In the genomic region with DNA sequence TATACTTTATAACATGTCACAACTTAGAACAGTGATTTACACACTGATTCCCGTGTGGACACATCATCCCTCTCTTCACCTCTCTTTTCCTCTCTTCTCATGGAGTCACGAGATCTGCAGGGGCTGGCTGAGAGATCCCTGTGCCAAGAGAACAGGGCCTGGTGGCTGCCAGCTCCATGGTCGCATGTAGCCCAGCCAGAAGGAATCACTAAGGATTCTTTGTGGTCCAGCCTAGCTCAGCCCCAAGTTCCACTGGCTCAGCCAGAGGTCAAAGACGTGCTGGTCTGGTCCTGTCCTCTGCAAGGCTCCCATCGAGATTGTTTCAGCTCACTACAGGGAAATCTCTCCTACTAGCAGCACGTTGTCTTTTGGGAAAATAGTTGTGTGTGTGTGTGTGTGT, we compare ENCODE assay signal across 22 cellular contexts.
A peak's percentile ranks its signal among the peaks of the same experiment; 100 is the strongest.
DNase-seq lines count a peak whose midpoint lies in the region; ATAC-seq and TF ChIP-seq lines count a peak whose summit lies in the region.
"Had no signal": no experiment of that assay in that cellular context is flagged by ENCODE, and none has a peak within 500 bp of the region (broad histone marks: within the 10 kb centered on the region; RNA-seq: fewer than 3 reads in every experiment).

No MANE protein-coding gene starts in this region.

- no peak for TF ChIP-seq CTCF in WTC11 (IDR thresholded peaks at IDR 0.05)
- no peak for TF ChIP-seq CTCF in mesothelial cell of epicardium (IDR thresholded peaks at IDR 0.05; ENCODE audit: unreplicated experiment)
- no peak for TF ChIP-seq CTCF in type B pancreatic cell (conservative IDR thresholded peaks at IDR 0.05)
- no peak for TF ChIP-seq CTCF in OCI-LY7 (conservative IDR thresholded peaks at IDR 0.05; ENCODE audit: low read length)

- H3K9me2 ChIP-seq in OCI-LY7 (ENCODE audit: insufficient read depth, low read length) = no peaks in the 10 kb centered on the region

- H3K27ac Mint-ChIP-seq in WTC11 (peak overlapping the region; percentile 30; the same call in 1 of the 2 replicates), mesothelial cell of epicardium (peak overlapping the region; percentile 7), type B pancreatic cell (peak overlapping the region; percentile 48)

- no peaks in the 10 kb centered on the region for H3K4me1 Mint-ChIP-seq in WTC11
- H3K4me1 Mint-ChIP-seq in mesothelial cell of epicardium = no peaks in the 10 kb centered on the region
- no peaks in the 10 kb centered on the region for H3K4me1 Mint-ChIP-seq in type B pancreatic cell (ENCODE audit: unreplicated experiment)
- H3K4me1 Mint-ChIP-seq: CD4-positive, CD25-positive, alpha-beta regulatory T cell had no signal

- H3K36me3 Mint-ChIP-seq in WTC11 = peaks cover 83% of the 10 kb centered on the region
- peaks cover 42% of the 10 kb centered on the region for H3K36me3 Mint-ChIP-seq in mesothelial cell of epicardium
- H3K36me3 Mint-ChIP-seq in type B pancreatic cell = peaks cover 26% of the 10 kb centered on the region
- H3K36me3 Mint-ChIP-seq: CD4-positive, CD25-positive, alpha-beta regulatory T cell had no signal

- CTCF ChIA-PET in WTC11 (lab: Charles Lee) = no interaction called here
- CTCF ChIA-PET in OCI-LY7 (lab: Charles Lee; ENCODE audit: unreplicated experiment) = no interaction called here

- no peak overlapping the region for H3K27ac ChIP-seq in OCI-LY7 (ENCODE audit: low read depth, low read length, poor library complexity, severe bottlenecking)
- H3K27ac ChIP-seq: KMS-11, Peyer's patch, SJSA1 had no signal

- no peaks in the 10 kb centered on the region for H3K79me2 ChIP-seq in OCI-LY7 (ENCODE audit: insufficient read depth, low read depth, low read length)

- ATAC-seq in WTC11 (no peak), GM19035 (IDR thresholded peaks at IDR 0.05; ENCODE audit: unreplicated experiment) (no peak)

- no peaks in the 10 kb centered on the region for H4K20me1 ChIP-seq in OCI-LY7 (ENCODE audit: insufficient read depth, low read length)

- no peaks in the 10 kb centered on the region for H3K9me3 Mint-ChIP-seq in WTC11
- H3K9me3 Mint-ChIP-seq in mesothelial cell of epicardium = no peaks in the 10 kb centered on the region
- no peaks in the 10 kb centered on the region for H3K9me3 Mint-ChIP-seq in type B pancreatic cell

- intact Hi-C loops in OCI-LY7 (cut with micrococcal nuclease; ENCODE audit: unreplicated experiment) = no loop called here

- H3K4me3 Mint-ChIP-seq in WTC11 = no peak overlapping the region
- H3K4me3 Mint-ChIP-seq in mesothelial cell of epicardium = no peak overlapping the region
- H3K4me3 Mint-ChIP-seq in type B pancreatic cell = no peak overlapping the region
- H3K4me3 Mint-ChIP-seq: CD4-positive, CD25-positive, alpha-beta regulatory T cell had no signal

- no peak overlapping the region for H3K4me2 ChIP-seq in OCI-LY7 (ENCODE audit: low read length)
- H3K4me2 ChIP-seq: KMS-11 had no signal

- POLR2A ChIA-PET in WTC11 (lab: Charles Lee) (no interaction called here), OCI-LY7 (lab: Charles Lee) (interaction anchor here (0.5 kb wide), 1 partner anchor 349 kb away, joined by 3 read pairs; no protein-coding TSS in a partner anchor)

- BruUV-seq in OCI-LY7 (replicated peaks; lab: Mats Ljungman, UMichigan) = no TSS peak

- no peak overlapping the region for H2AFZ ChIP-seq in OCI-LY7 (ENCODE audit: low read length)

- H3K36me3 ChIP-seq in OCI-LY7 (ENCODE audit: insufficient read depth, low read length) = peaks cover 40% of the 10 kb centered on the region
- H3K36me3 ChIP-seq: Peyer's patch had no signal

- no peaks in the 10 kb centered on the region for H3K4me1 ChIP-seq in OCI-LY7 (ENCODE audit: insufficient read depth, low read length, poor library complexity, severe bottlenecking)
- H3K4me1 ChIP-seq: Peyer's patch, SJSA1 had no signal

- no peak overlapping the region for H3K4me3 ChIP-seq in OCI-LY7 (ENCODE audit: low read depth, low read length, poor library complexity, severe bottlenecking)
- H3K4me3 ChIP-seq: Peyer's patch, SJSA1 had no signal

- DNase-seq in WTC11 (ENCODE audit: low spot score) (no peak), cerebellum (ENCODE audit: low spot score) (peak; percentile 46), mesothelial cell of epicardium (ENCODE audit: low spot score in 2 of 2, unreplicated experiment in 2 of 2) (no peak), type B pancreatic cell (ENCODE audit: extremely low spot score, unreplicated experiment) (no peak), NCI-H774 (lab: John Stamatoyannopoulos, UW) (no peak), OCI-LY7 (ENCODE audit: low spot score) (no peak), NCI-H2171 (lab: John Stamatoyannopoulos, UW) (no peak)
- DNase-seq: CD4-positive, CD25-positive, alpha-beta regulatory T cell; COR-L47; DMS79; GOT3; IMR-90; NCI-H1105; NCI-H146; NCI-H2029; NCI-H345; NCI-H524; NCI-H82; Peyer's patch had no signal

- H3K27me3 Mint-ChIP-seq in WTC11 (ENCODE audit: low read depth) (no peaks in the 10 kb centered on the region), mesothelial cell of epicardium (ENCODE audit: low read depth) (no peaks in the 10 kb centered on the region), type B pancreatic cell (no peaks in the 10 kb centered on the region)
- H3K27me3 Mint-ChIP-seq: CD4-positive, CD25-positive, alpha-beta regulatory T cell had no signal

- no peaks in the 10 kb centered on the region for H3K9me3 ChIP-seq in OCI-LY7 (ENCODE audit: low read length)
- H3K9me3 ChIP-seq: Peyer's patch, SJSA1 had no signal

TF ChIP-seq in WTC11, 78 proteins besides CTCF, POLR2A, EP300 and RAD21:
- TF ChIP-seq EMX1 (CRISPR knock-in tag; IDR thresholded peaks at IDR 0.05) (no peak), ATF1 (CRISPR knock-in tag; IDR thresholded peaks at IDR 0.05) (no peak), ZNF317 (CRISPR knock-in tag; IDR thresholded peaks at IDR 0.05; ENCODE audit: borderline replicate concordance, low read depth) (no peak), ZNF219 (CRISPR knock-in tag; IDR thresholded peaks at IDR 0.05; ENCODE audit: borderline replicate concordance) (no peak), ETV6 (CRISPR knock-in tag; IDR thresholded peaks at IDR 0.05) (no peak), NR3C1 (CRISPR knock-in tag; conservative IDR thresholded peaks at IDR 0.05; ENCODE audit: low read depth) (no peak), TEAD1 (CRISPR knock-in tag; IDR thresholded peaks at IDR 0.05) (no peak), MXD4 (CRISPR knock-in tag; IDR thresholded peaks at IDR 0.05; ENCODE audit: borderline replicate concordance) (no peak)
- TF ChIP-seq, protein P1, sequence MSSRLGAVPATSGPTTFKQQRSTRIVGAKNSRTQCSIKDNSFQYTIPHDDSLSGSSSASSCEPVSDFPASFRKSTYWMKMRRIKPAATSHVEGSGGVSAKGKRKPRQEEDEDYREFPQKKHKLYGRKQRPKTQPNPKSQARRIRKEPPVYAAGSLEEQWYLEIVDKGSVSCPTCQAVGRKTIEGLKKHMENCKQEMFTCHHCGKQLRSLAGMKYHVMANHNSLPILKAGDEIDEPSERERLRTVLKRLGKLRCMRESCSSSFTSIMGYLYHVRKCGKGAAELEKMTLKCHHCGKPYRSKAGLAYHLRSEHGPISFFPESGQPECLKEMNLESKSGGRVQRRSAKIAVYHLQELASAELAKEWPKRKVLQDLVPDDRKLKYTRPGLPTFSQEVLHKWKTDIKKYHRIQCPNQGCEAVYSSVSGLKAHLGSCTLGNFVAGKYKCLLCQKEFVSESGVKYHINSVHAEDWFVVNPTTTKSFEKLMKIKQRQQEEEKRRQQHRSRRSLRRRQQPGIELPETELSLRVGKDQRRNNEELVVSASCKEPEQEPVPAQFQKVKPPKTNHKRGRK (CRISPR knock-in tag; IDR thresholded peaks at IDR 0.05; ENCODE audit: borderline replicate concordance) = no peak
- TF ChIP-seq, protein P2, sequence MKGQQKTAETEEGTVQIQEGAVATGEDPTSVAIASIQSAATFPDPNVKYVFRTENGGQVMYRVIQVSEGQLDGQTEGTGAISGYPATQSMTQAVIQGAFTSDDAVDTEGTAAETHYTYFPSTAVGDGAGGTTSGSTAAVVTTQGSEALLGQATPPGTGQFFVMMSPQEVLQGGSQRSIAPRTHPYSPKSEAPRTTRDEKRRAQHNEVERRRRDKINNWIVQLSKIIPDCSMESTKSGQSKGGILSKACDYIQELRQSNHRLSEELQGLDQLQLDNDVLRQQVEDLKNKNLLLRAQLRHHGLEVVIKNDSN (CRISPR knock-in tag; IDR thresholded peaks at IDR 0.05) = no peak
- TF ChIP-seq, protein P3, sequence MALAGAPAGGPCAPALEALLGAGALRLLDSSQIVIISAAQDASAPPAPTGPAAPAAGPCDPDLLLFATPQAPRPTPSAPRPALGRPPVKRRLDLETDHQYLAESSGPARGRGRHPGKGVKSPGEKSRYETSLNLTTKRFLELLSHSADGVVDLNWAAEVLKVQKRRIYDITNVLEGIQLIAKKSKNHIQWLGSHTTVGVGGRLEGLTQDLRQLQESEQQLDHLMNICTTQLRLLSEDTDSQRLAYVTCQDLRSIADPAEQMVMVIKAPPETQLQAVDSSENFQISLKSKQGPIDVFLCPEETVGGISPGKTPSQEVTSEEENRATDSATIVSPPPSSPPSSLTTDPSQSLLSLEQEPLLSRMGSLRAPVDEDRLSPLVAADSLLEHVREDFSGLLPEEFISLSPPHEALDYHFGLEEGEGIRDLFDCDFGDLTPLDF (CRISPR knock-in tag; IDR thresholded peaks at IDR 0.05) = no peak
- TF ChIP-seq, protein P4, sequence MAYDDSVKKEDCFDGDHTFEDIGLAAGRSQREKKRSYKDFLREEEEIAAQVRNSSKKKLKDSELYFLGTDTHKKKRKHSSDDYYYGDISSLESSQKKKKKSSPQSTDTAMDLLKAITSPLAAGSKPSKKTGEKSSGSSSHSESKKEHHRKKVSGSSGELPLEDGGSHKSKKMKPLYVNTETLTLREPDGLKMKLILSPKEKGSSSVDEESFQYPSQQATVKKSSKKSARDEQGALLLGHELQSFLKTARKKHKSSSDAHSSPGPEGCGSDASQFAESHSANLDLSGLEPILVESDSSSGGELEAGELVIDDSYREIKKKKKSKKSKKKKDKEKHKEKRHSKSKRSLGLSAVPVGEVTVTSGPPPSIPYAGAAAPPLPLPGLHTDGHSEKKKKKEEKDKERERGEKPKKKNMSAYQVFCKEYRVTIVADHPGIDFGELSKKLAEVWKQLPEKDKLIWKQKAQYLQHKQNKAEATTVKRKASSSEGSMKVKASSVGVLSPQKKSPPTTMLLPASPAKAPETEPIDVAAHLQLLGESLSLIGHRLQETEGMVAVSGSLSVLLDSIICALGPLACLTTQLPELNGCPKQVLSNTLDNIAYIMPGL (CRISPR knock-in tag; IDR thresholded peaks at IDR 0.05) = no peak
